In the genomic region with DNA sequence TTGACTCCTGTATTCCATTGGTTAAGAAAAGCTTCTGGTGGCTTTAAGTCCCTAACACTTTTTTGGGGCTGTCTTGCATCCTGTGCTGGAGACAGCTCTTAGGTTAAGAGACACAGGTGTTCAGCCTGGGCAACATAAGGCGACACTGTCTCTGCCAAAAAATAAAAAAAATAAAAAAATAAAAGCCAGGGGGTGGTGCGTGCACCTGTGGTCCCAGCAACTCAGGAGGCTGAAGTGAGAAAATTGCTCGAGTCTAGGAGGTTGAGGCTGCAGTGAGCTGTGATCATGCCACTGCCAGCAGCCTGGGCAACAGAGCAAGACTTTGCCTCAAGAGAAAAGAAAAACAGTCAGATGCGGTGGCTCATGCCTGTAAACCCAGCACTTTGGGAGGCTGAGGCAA, we compare ENCODE assay signal across 16 cellular contexts. TPM values are rescaled to one million over a fixed set of nuclear protein-coding genes. Genes with fewer than 3 reads are reported as not detected.
DNase-seq lines count a peak whose midpoint lies in the region; ATAC-seq and TF ChIP-seq lines count a peak whose summit lies in the region.
"Had no signal": no experiment of that assay in that cellular context is flagged by ENCODE, and none has a peak within 500 bp of the region (broad histone marks: within the 10 kb centered on the region; RNA-seq: fewer than 3 reads in every experiment).

No MANE protein-coding gene starts in this region.

- no peak overlapping the region for H3K4me3 ChIP-seq in MM.1S (ENCODE audit: low read length)
- H3K4me3 ChIP-seq in dorsolateral prefrontal cortex = no peak overlapping the region
- H3K4me3 ChIP-seq in stomach = no peak overlapping the region
- H3K4me3 ChIP-seq in tibial nerve = no peak overlapping the region

- H3K4me2 ChIP-seq in MM.1S (ENCODE audit: low read depth, low read length) = peak overlapping the region; percentile 27; the same call in 1 of the 2 replicates

- no peak for DNase-seq in activated T-cell treated with anti-CD3 and anti-CD28 coated beads, Interleukin-2, amount 50 U/mL, for 72 hours
- no peak for DNase-seq in activated T-cell treated with anti-CD3 and anti-CD28 coated beads, Interleukin-2, amount 50 U/mL, for 48 hours
- DNase-seq in MM.1S (peak; percentile 89), dorsolateral prefrontal cortex (no peak), stomach (no peak), midbrain (lab: John Stamatoyannopoulos, UW) (no peak), tibial nerve (ENCODE audit: low spot score in 2 of 2) (no peak)
- DNase-seq: effector CD8-positive, alpha-beta T cell; EL; NCI-H2081 treated with DMSO at 0.1 percent for 48 hours; nephron progenitor cell; retina; stimulated activated CD4-positive, alpha-beta T cell treated with anti-CD3 and anti-CD28 coated beads, Interleukin-2, amount 100 ng/mL, for 24 hours; WERI-Rb-1 had no signal

- H3K9ac ChIP-seq in MM.1S (ENCODE audit: low read length) = peak overlapping the region; percentile 15; the same call in 1 of the 2 replicates

- TF ChIP-seq CTCF in MM.1S (IDR thresholded peaks at IDR 0.05; ENCODE audit: low read length) (no peak), dorsolateral prefrontal cortex (IDR thresholded peaks at IDR 0.05 in 54 of 56, conservative IDR thresholded peaks at IDR 0.05 in 2 of 56; ENCODE audit: low read depth in 1 of 56, partially characterized antibody in 56 of 56) (no peak), stomach (IDR thresholded peaks at IDR 0.05) (no peak), tibial nerve (IDR thresholded peaks at IDR 0.05) (no peak)

- no peaks in the 10 kb centered on the region for H3K27me3 Mint-ChIP-seq in activated T-cell treated with anti-CD3 and anti-CD28 coated beads, Interleukin-2, amount 50 U/mL, for 72 hours (ENCODE audit: low read depth)
- H3K27me3 Mint-ChIP-seq: T-cell had no signal

- peaks cover 53% of the 10 kb centered on the region for H3K4me1 ChIP-seq in MM.1S (ENCODE audit: low read length)
- peaks cover 0 to 24% (median 2%) of the 10 kb centered on the region in 4 donors for H3K4me1 ChIP-seq in stomach
- H3K4me1 ChIP-seq in tibial nerve = peaks cover 0 to 31% (median 14%) of the 10 kb centered on the region in 4 donors

- H3K79me2 ChIP-seq in MM.1S (ENCODE audit: low read length) = no peaks in the 10 kb centered on the region

- ATAC-seq in activated T-cell treated with anti-CD3 and anti-CD28 coated beads, Interleukin-2, amount 50 U/mL, for 72 hours (replicated peaks in 1 of 2) = no peak
- no peak for ATAC-seq in HG02973 (IDR thresholded peaks at IDR 0.05; ENCODE audit: unreplicated experiment)

- no peak for TF ChIP-seq EP300 in stomach (IDR thresholded peaks at IDR 0.05)
- TF ChIP-seq EP300 in tibial nerve (IDR thresholded peaks at IDR 0.05) = no peak

- no peaks in the 10 kb centered on the region for H3K27me3 ChIP-seq in MM.1S (replicated peaks; ENCODE audit: insufficient read depth, low read length)
- H3K27me3 ChIP-seq in dorsolateral prefrontal cortex = no peaks in the 10 kb centered on the region
- no peaks in the 10 kb centered on the region for H3K27me3 ChIP-seq in stomach
- H3K27me3 ChIP-seq in tibial nerve = no peaks in the 10 kb centered on the region

- H3K9me2 ChIP-seq in MM.1S (replicated peaks; ENCODE audit: insufficient read depth, low read length) = no peaks in the 10 kb centered on the region

- peaks cover 51% of the 10 kb centered on the region for H3K4me1 Mint-ChIP-seq in activated T-cell treated with anti-CD3 and anti-CD28 coated beads, Interleukin-2, amount 50 U/mL, for 72 hours (ENCODE audit: low read depth)

- 85 to 97% (median 89%) methylated on average over 4 of the region's 4 CpGs for WGBS in stomach, 5 donors
- WGBS in tibial nerve, 2 donors = 91 to 94% methylated on average over 4 of the region's 4 CpGs

- peak overlapping the region; percentile 66; the same call in 1 of the 2 replicates for H3K27ac ChIP-seq in MM.1S (ENCODE audit: low read length)
- H3K27ac ChIP-seq in dorsolateral prefrontal cortex = peak overlapping the region in 38 of 59 donors; percentile 8 to 77 (median 54)
- peak overlapping the region in 3 of 5 donors; percentile 12 to 56 (median 54) for H3K27ac ChIP-seq in stomach
- H3K27ac ChIP-seq in tibial nerve = peak overlapping the region in 2 of 4 donors; percentile 15 to 22
- H3K27ac ChIP-seq: WERI-Rb-1 had no signal

- H3K9me3 ChIP-seq in MM.1S (replicated peaks; ENCODE audit: insufficient read depth, low read length) (no peaks in the 10 kb centered on the region), stomach (no peaks in the 10 kb centered on the region), tibial nerve (no peaks in the 10 kb centered on the region)

- H4K20me1 ChIP-seq in MM.1S (ENCODE audit: insufficient read depth, low read length) = no peaks in the 10 kb centered on the region

- peak overlapping the region; percentile 33 for H3K27ac Mint-ChIP-seq in activated T-cell treated with anti-CD3 and anti-CD28 coated beads, Interleukin-2, amount 50 U/mL, for 72 hours
- H3K27ac Mint-ChIP-seq: nephron progenitor cell had no signal

- TF ChIP-seq POLR2A in stomach (IDR thresholded peaks at IDR 0.05) (no peak), tibial nerve (IDR thresholded peaks at IDR 0.05) (no peak)

- no peak overlapping the region for H3K4me3 Mint-ChIP-seq in activated T-cell treated with anti-CD3 and anti-CD28 coated beads, Interleukin-2, amount 50 U/mL, for 72 hours
- H3K4me3 Mint-ChIP-seq: nephron progenitor cell, T-cell had no signal

- H3F3A ChIP-seq in MM.1S (ENCODE audit: insufficient read depth, low read length) = peaks cover 44% of the 10 kb centered on the region

- H3K9me3 Mint-ChIP-seq in activated T-cell treated with anti-CD3 and anti-CD28 coated beads, Interleukin-2, amount 50 U/mL, for 72 hours = no peaks in the 10 kb centered on the region
- H3K9me3 Mint-ChIP-seq: T-cell had no signal

- H3K36me3 ChIP-seq in MM.1S (replicated peaks; ENCODE audit: insufficient read depth, low read length) (no peaks in the 10 kb centered on the region), stomach (no peaks in the 10 kb centered on the region), tibial nerve (no peaks in the 10 kb centered on the region)
- H3K36me3 ChIP-seq: WERI-Rb-1 had no signal

- H2AFZ ChIP-seq in MM.1S (ENCODE audit: low read length) = no peak overlapping the region

- intact Hi-C loops in dorsolateral prefrontal cortex (cut with DNase I) (loop anchor here in 1 of 2 donors (5.0 kb wide), 1 partner anchor 90 kb away; the partner anchor contains the start of gene NCOA3), stomach (cut with DNase I; ENCODE audit: low total_unique reads) (no loop called here)

- H3K36me3 Mint-ChIP-seq in activated T-cell treated with anti-CD3 and anti-CD28 coated beads, Interleukin-2, amount 50 U/mL, for 72 hours (ENCODE audit: insufficient read depth in 2 of 2) = peaks cover 0 to 4% of the 10 kb centered on the region in 2 donors
- H3K36me3 Mint-ChIP-seq: T-cell had no signal

RNA-seq across cellular contexts. Expression of gene ZMYND8, which starts 55.6 kb away (rescaled TPM):
- total RNA-seq in activated T-cell treated with anti-CD3 and anti-CD28 coated beads, Interleukin-2, amount 50 U/mL, for 72 hours = 10 to 100 TPM; 34.3 to 40.1 TPM
- total RNA-seq in dorsolateral prefrontal cortex (100 to 1,000 TPM in 82 of 120 experiments, 10 to 100 TPM in 38; 67.0 to 236 (median 109) TPM), stomach (10 to 100 TPM; 25.9 to 82.6 (median 54.3) TPM), tibial nerve (10 to 100 TPM; 45.3 to 69.9 (median 49.8) TPM)
- polyA plus RNA-seq in stomach = 10 to 100 TPM in 2 of 3 donors, 1 to 10 TPM in 1; 9.2 to 13.6 (median 12.7) TPM
